ENCODE assay signal across 20 cellular contexts in genomic region chr9:136364942-136365774, GRCh38. TPM values are rescaled to one million over a fixed set of nuclear protein-coding genes. Genes with fewer than 3 reads are reported as not detected.
DNase-seq lines count a peak whose midpoint lies in the region; ATAC-seq and TF ChIP-seq lines count a peak whose summit lies in the region.
"Had no signal": no experiment of that assay in that cellular context is flagged by ENCODE, and none has a peak within 500 bp of the region (broad histone marks: within the 10 kb centered on the region; RNA-seq: fewer than 3 reads in every experiment).

No MANE protein-coding gene starts in this region.

- TF ChIP-seq EP300 in suprapubic skin (IDR thresholded peaks at IDR 0.05) = no peak

- 96% methylated on average over 3 of the region's 31 CpGs for WGBS in suprapubic skin

- H3K4me1 Mint-ChIP-seq in glutamatergic neuron (ENCODE audit: low read depth, unreplicated experiment) = peaks cover 2% of the 10 kb centered on the region
- peaks cover 16% of the 10 kb centered on the region for H3K4me1 Mint-ChIP-seq in stimulated activated memory B cell treated with anti-CD40 and anti-IgM and Interleukin-4, amounts not matched to agents 10 μg/mL and 1 μg/mL and 100 μg/mL, for 72 hours

- H3K9me3 ChIP-seq in BE2C (no peaks in the 10 kb centered on the region), OCI-LY3 (ENCODE audit: insufficient read depth, low read length) (no peaks in the 10 kb centered on the region), suprapubic skin (no peaks in the 10 kb centered on the region)
- H3K9me3 ChIP-seq: stomach, vagina had no signal

- H3K9me3 Mint-ChIP-seq in glutamatergic neuron (ENCODE audit: unreplicated experiment) = peaks cover 11% of the 10 kb centered on the region
- no peaks in the 10 kb centered on the region for H3K9me3 Mint-ChIP-seq in stimulated activated memory B cell treated with anti-CD40 and anti-IgM and Interleukin-4, amounts not matched to agents 10 μg/mL and 1 μg/mL and 100 μg/mL, for 72 hours
- H3K9me3 Mint-ChIP-seq: activated naive CD4-positive, alpha-beta T cell treated with anti-CD3 and anti-CD28 coated beads, Interleukin-2, amount 10 ng/mL, durations not matched to agents 7 days and 5 days; natural killer cell had no signal

- peaks cover 18% of the 10 kb centered on the region for H3K27me3 Mint-ChIP-seq in glutamatergic neuron (ENCODE audit: unreplicated experiment)
- H3K27me3 Mint-ChIP-seq in stimulated activated memory B cell treated with anti-CD40 and anti-IgM and Interleukin-4, amounts not matched to agents 10 μg/mL and 1 μg/mL and 100 μg/mL, for 72 hours = no peaks in the 10 kb centered on the region
- H3K27me3 Mint-ChIP-seq: activated CD4-positive, alpha-beta T cell treated with anti-CD3 and anti-CD28 coated beads for 36 hours had no signal

- peaks cover 7% of the 10 kb centered on the region for H3K36me3 ChIP-seq in BE2C
- H3K36me3 ChIP-seq in H7 (replicated peaks; ENCODE audit: control insufficient read depth, insufficient read depth, low read length) = no peaks in the 10 kb centered on the region; the same call in 1 of the 2 replicates
- peaks cover 4% of the 10 kb centered on the region for H3K36me3 ChIP-seq in OCI-LY3 (replicated peaks; ENCODE audit: low read depth, low read length)
- no peaks in the 10 kb centered on the region for H3K36me3 ChIP-seq in suprapubic skin
- H3K36me3 ChIP-seq: vagina had no signal

- peak; percentile 27 for TF ChIP-seq CTCF in BE2C (IDR thresholded peaks at IDR 0.05; ENCODE audit: low read depth, low read length)
- no peak for TF ChIP-seq CTCF in OCI-LY3 (IDR thresholded peaks at IDR 0.05; ENCODE audit: low read depth, low read length)
- TF ChIP-seq CTCF in glutamatergic neuron (IDR thresholded peaks at IDR 0.05; ENCODE audit: partially characterized antibody, unreplicated experiment) = peak; percentile 22
- no peak for TF ChIP-seq CTCF in suprapubic skin (IDR thresholded peaks at IDR 0.05)

- no peak overlapping the region for H3K9ac ChIP-seq in OCI-LY3 (ENCODE audit: low read length)

- H3K27ac Mint-ChIP-seq in glutamatergic neuron (ENCODE audit: unreplicated experiment) = peak overlapping the region; percentile 90
- no peak overlapping the region for H3K27ac Mint-ChIP-seq in stimulated activated memory B cell treated with anti-CD40 and anti-IgM and Interleukin-4, amounts not matched to agents 10 μg/mL and 1 μg/mL and 100 μg/mL, for 72 hours
- H3K27ac Mint-ChIP-seq: activated CD4-positive, alpha-beta T cell treated with anti-CD3 and anti-CD28 coated beads for 36 hours; natural killer cell had no signal

- H3K79me2 ChIP-seq in OCI-LY3 (ENCODE audit: low read length) = no peaks in the 10 kb centered on the region

- ATAC-seq in HG02885 (IDR thresholded peaks at IDR 0.05; ENCODE audit: poor library complexity, unreplicated experiment) (no peak), GM18909 (IDR thresholded peaks at IDR 0.05; ENCODE audit: poor library complexity, unreplicated experiment) (no peak)
- ATAC-seq in stimulated activated memory B cell treated with anti-CD40 and anti-IgM and Interleukin-4, amounts not matched to agents 10 μg/mL and 1 μg/mL and 100 μg/mL, for 72 hours = no peak
- ATAC-seq: activated CD4-positive, alpha-beta T cell treated with anti-CD3 and anti-CD28 coated beads for 36 hours; natural killer cell had no signal

- no peak overlapping the region for H2AFZ ChIP-seq in OCI-LY3 (ENCODE audit: low read depth, low read length)

- H3K4me3 Mint-ChIP-seq in glutamatergic neuron (ENCODE audit: unreplicated experiment) = peak overlapping the region; percentile 30
- H3K4me3 Mint-ChIP-seq in stimulated activated memory B cell treated with anti-CD40 and anti-IgM and Interleukin-4, amounts not matched to agents 10 μg/mL and 1 μg/mL and 100 μg/mL, for 72 hours = no peak overlapping the region
- H3K4me3 Mint-ChIP-seq: activated CD4-positive, alpha-beta T cell treated with anti-CD3 and anti-CD28 coated beads for 36 hours had no signal

- H3K4me1 ChIP-seq in BE2C (peaks cover 44% of the 10 kb centered on the region), OCI-LY3 (ENCODE audit: low read length) (peaks cover 18% of the 10 kb centered on the region), suprapubic skin (peaks cover 39% of the 10 kb centered on the region)

- no peaks in the 10 kb centered on the region for H4K20me1 ChIP-seq in OCI-LY3 (ENCODE audit: insufficient read depth, low read length)

- H3K27me3 ChIP-seq in BE2C = no peaks in the 10 kb centered on the region
- no peaks in the 10 kb centered on the region for H3K27me3 ChIP-seq in H7 (ENCODE audit: control insufficient read depth, insufficient read depth, low read length)
- no peaks in the 10 kb centered on the region for H3K27me3 ChIP-seq in OCI-LY3 (ENCODE audit: low read depth, low read length)
- H3K27me3 ChIP-seq in suprapubic skin = no peaks in the 10 kb centered on the region
- H3K27me3 ChIP-seq: vagina had no signal

- DNase-seq in BE2C = peak; percentile 92
- peak; percentile 74 for DNase-seq in H7
- peak; percentile 91 for DNase-seq in glutamatergic neuron
- no peak for DNase-seq in suprapubic skin (ENCODE audit: low spot score in 2 of 2)
- DNase-seq: activated CD8-positive, alpha-beta memory T cell treated with anti-CD3 and anti-CD28 coated beads, Interleukin-2, amount 50 U/mL, for 4 hours; activated naive CD4-positive, alpha-beta T cell treated with anti-CD3 and anti-CD28 coated beads, Interleukin-2, amount 10 ng/mL, durations not matched to agents 7 days and 5 days; HCEC 1CT; natural killer cell; NCI-H1930; NCI-H774; RPMI8226; stomach had no signal

- TF ChIP-seq POLR2A in suprapubic skin (IDR thresholded peaks at IDR 0.05) = no peak

- peak overlapping the region; percentile 20; the same call in 1 of the 2 replicates for H3K4me2 ChIP-seq in OCI-LY3 (ENCODE audit: low read length)

- H3K36me3 Mint-ChIP-seq in glutamatergic neuron (ENCODE audit: unreplicated experiment) = no peaks in the 10 kb centered on the region
- H3K36me3 Mint-ChIP-seq in stimulated activated memory B cell treated with anti-CD40 and anti-IgM and Interleukin-4, amounts not matched to agents 10 μg/mL and 1 μg/mL and 100 μg/mL, for 72 hours = peaks cover 21% of the 10 kb centered on the region
- H3K36me3 Mint-ChIP-seq: activated naive CD4-positive, alpha-beta T cell treated with anti-CD3 and anti-CD28 coated beads, Interleukin-2, amount 10 ng/mL, durations not matched to agents 7 days and 5 days; natural killer cell had no signal

- peak overlapping the region; percentile 30; the same call in 1 of the 2 replicates for H3K27ac ChIP-seq in OCI-LY3 (ENCODE audit: low read length)
- no peak overlapping the region for H3K27ac ChIP-seq in suprapubic skin
- H3K27ac ChIP-seq: coronary artery, stomach, vagina had no signal

- no peak overlapping the region for H3K4me3 ChIP-seq in BE2C (ENCODE audit: low read depth, low read length)
- no peak overlapping the region for H3K4me3 ChIP-seq in H7 (ENCODE audit: insufficient read depth, low read depth, low read length)
- H3K4me3 ChIP-seq in OCI-LY3 (ENCODE audit: low read length) = no peak overlapping the region
- no peak overlapping the region for H3K4me3 ChIP-seq in suprapubic skin
- H3K4me3 ChIP-seq: coronary artery, lung, vagina had no signal

RNA-seq across cellular contexts. Expression of gene DNLZ, which starts 1.6 kb away (rescaled TPM):
- polyA plus RNA-seq in BE2C (2012; ENCODE audit: insufficient read depth, insufficient read length, low read depth) = 95.7 TPM
- total RNA-seq in H7 (2014; rRNA removed; shearing (Covaris generic)) = 11.2 and 20.2 TPM in 2 replicates
- 16.5 TPM for total RNA-seq in glutamatergic neuron (ENCODE audit: unreplicated experiment)
- 10 to 100 TPM; 11.3 to 46.4 (median 37.9) TPM for total RNA-seq in suprapubic skin

RNA-seq across cellular contexts. Expression of gene CARD9, which starts 8.3 kb away (rescaled TPM):
- 47.9 TPM for polyA plus RNA-seq in BE2C (2012; ENCODE audit: insufficient read depth, insufficient read length, low read depth)
- total RNA-seq in H7 (2014; rRNA removed; shearing (Covaris generic)) = 0.15 and 0.28 TPM in 2 replicates
- total RNA-seq in glutamatergic neuron (ENCODE audit: unreplicated experiment) = 4.1 TPM
- total RNA-seq in suprapubic skin = 1 to 10 TPM; 2.3 to 7.4 (median 3.3) TPM

RNA-seq across cellular contexts. Expression of gene SNAPC4, which starts 34.8 kb away (rescaled TPM):
- polyA plus RNA-seq in BE2C (2012; ENCODE audit: insufficient read depth, insufficient read length, low read depth) = 56.9 TPM
- 13.3 and 14.0 TPM in 2 replicates for total RNA-seq in H7 (2014; rRNA removed; shearing (Covaris generic))
- total RNA-seq in glutamatergic neuron (ENCODE audit: unreplicated experiment) (22.9 TPM), suprapubic skin (10 to 100 TPM in 2 of 4 donors, 1 to 10 TPM in 2; 6.1 to 11.1 (median 9.8) TPM)

RNA-seq across cellular contexts. Expression of gene GPSM1, which starts 37.8 kb away (rescaled TPM):
- 131 TPM for polyA plus RNA-seq in BE2C (2012; ENCODE audit: insufficient read depth, insufficient read length, low read depth)
- 17.3 and 22.2 TPM in 2 replicates for total RNA-seq in H7 (2014; rRNA removed; shearing (Covaris generic))
- total RNA-seq in glutamatergic neuron (ENCODE audit: unreplicated experiment) = 140 TPM
- total RNA-seq in suprapubic skin = 10 to 100 TPM; 11.5 to 14.6 (median 13.7) TPM

RNA-seq across cellular contexts. Expression of gene ENTR1, which starts 45.3 kb away (rescaled TPM):
- polyA plus RNA-seq in BE2C (2012; ENCODE audit: insufficient read depth, insufficient read length, low read depth) = 253 TPM
- 116 and 141 TPM in 2 replicates for total RNA-seq in H7 (2014; rRNA removed; shearing (Covaris generic))
- 61.2 TPM for total RNA-seq in glutamatergic neuron (ENCODE audit: unreplicated experiment)
- 10 to 100 TPM; 37.4 to 93.0 (median 49.7) TPM for total RNA-seq in suprapubic skin

Comparison
In these comparisons a context has a peak if more than half of its experiments do, and no peak if none do; other contexts are left out.
1. DNase-seq: peak in BE2C (single experiment), H7 (single experiment) and glutamatergic neuron (single experiment); none in suprapubic skin (0 of 2).
2. CTCF ChIP-seq: peak in BE2C (single experiment) and glutamatergic neuron (single experiment); none in OCI-LY3 (single experiment) and suprapubic skin (0 of 2).